ENCODE assay signal across 8 cellular contexts in the genomic region with DNA sequence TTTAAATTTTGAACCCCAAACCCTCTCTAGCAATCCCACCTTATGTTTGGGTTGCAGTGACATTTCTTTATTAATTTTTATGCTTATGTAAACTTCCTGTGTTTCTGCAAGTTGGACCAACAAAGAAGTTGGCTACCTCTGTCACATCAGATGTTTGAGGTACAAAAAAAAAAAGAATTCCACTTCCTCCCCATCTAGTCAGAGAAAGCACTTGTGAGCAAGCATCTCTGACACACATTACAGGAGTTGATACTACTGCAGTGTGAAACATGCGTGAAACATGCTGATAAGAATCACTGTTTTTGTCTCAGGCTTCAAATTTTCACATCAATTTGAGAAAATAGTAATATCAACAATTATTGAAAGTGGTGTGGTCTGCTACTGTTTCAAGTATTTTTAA. TPM values are rescaled to one million over a fixed set of nuclear protein-coding genes. Genes with fewer than 3 reads are reported as not detected.
A peak's percentile ranks its signal among the peaks of the same experiment; 100 is the strongest.
DNase-seq lines count a peak whose midpoint lies in the region; ATAC-seq, FAIRE-seq and TF ChIP-seq lines count a peak whose summit lies in the region.

No MANE protein-coding gene starts in this region.

- H3K27me3 Mint-ChIP-seq in CD4-positive, alpha-beta memory T cell, result no peaks in the 10 kb centered on the region
- no peaks in the 10 kb centered on the region for H3K27me3 Mint-ChIP-seq in naive B cell

- peak overlapping the region in 1 of 2 donors; percentile 77 for H3K4me3 ChIP-seq in CD4-positive, alpha-beta memory T cell (ENCODE audit: low read length in 2 of 2)
- H3K4me3 ChIP-seq in HUES48 (ENCODE audit: low read depth, low read length) (peak overlapping the region; percentile 71), brain microvascular endothelial cell (ENCODE audit: low read depth, low read length) (peak overlapping the region; percentile 73), upper lobe of right lung (no peak overlapping the region)

- H3K27me3 ChIP-seq in CD4-positive, alpha-beta memory T cell (ENCODE audit: insufficient read depth, low read length), result no peaks in the 10 kb centered on the region
- peaks cover 6% of the 10 kb centered on the region; the same call in 1 of the 2 replicates for H3K27me3 ChIP-seq in HUES48 (ENCODE audit: control insufficient read depth, insufficient read depth, low read length)
- H3K27me3 ChIP-seq in brain microvascular endothelial cell (replicated peaks), result no peaks in the 10 kb centered on the region
- H3K27me3 ChIP-seq in upper lobe of right lung, result no peaks in the 10 kb centered on the region

- in situ Hi-C loops in brain microvascular endothelial cell (cut with HindIII; ENCODE audit: low pct_ligation_motif_present, low sequenced_read_pairs), result no loop called here

- POLR2A ChIA-PET in CD4-positive, alpha-beta memory T cell (lab: Charles Lee; ENCODE audit: partially characterized antibody), result interaction anchor here (1.1 to 2.7 kb wide), 11 partner anchors 7 to 113 kb away, joined by 4 to 28 read pairs (median 7); a partner anchor contains a TSS

- H3K36me3 ChIP-seq in CD4-positive, alpha-beta memory T cell (ENCODE audit: insufficient read depth, low read length), result peaks cover 2% of the 10 kb centered on the region
- H3K36me3 ChIP-seq in HUES48 (ENCODE audit: control insufficient read depth, insufficient read depth, low read length), result peaks cover 7% of the 10 kb centered on the region
- peaks cover 4% of the 10 kb centered on the region for H3K36me3 ChIP-seq in brain microvascular endothelial cell (replicated peaks)
- peaks cover 9% of the 10 kb centered on the region for H3K36me3 ChIP-seq in upper lobe of right lung

- FAIRE-seq in HTR-8/SVneo (lab: Jason Lieb, UNC), result no peak

- H3K9me3 ChIP-seq in CD4-positive, alpha-beta memory T cell (ENCODE audit: control insufficient read depth in 1 of 2, low read length in 2 of 2), result no peaks in the 10 kb centered on the region
- H3K9me3 ChIP-seq in HUES48 (ENCODE audit: control insufficient read depth, insufficient read depth, low read length) (no peaks in the 10 kb centered on the region), upper lobe of right lung (no peaks in the 10 kb centered on the region)

- peak overlapping the region; percentile 89 to 96 (median 94) for H3K4me3 Mint-ChIP-seq in CD4-positive, alpha-beta memory T cell
- H3K4me3 Mint-ChIP-seq in naive B cell, result peak overlapping the region; percentile 88 to 95 (median 90)

- CTCF ChIA-PET in CD4-positive, alpha-beta memory T cell (lab: Charles Lee; ENCODE audit: partially characterized antibody), result interaction anchor here (1.4 kb wide), 2 partner anchors 67 to 92 kb away, joined by 3 to 5 read pairs; a partner anchor contains a TSS

- H3K9ac ChIP-seq in HUES48 (ENCODE audit: low read depth, low read length), result no peak overlapping the region

- ATAC-seq in naive B cell (ENCODE audit: low read depth in 2 of 2) (no peak), GM21576 (IDR thresholded peaks at IDR 0.05; ENCODE audit: unreplicated experiment) (no peak), upper lobe of right lung (no peak)

- intact Hi-C loops in CD4-positive, alpha-beta memory T cell (cut with micrococcal nuclease), result no loop called here
- intact Hi-C loops in upper lobe of right lung (cut with DNase I), result no loop called here

- H3K27ac Mint-ChIP-seq in CD4-positive, alpha-beta memory T cell, result peak overlapping the region; percentile 96 to 99 (median 98)
- peak overlapping the region; percentile 79 to 96 (median 94) for H3K27ac Mint-ChIP-seq in naive B cell

- no peaks in the 10 kb centered on the region for H3K9me3 Mint-ChIP-seq in CD4-positive, alpha-beta memory T cell
- H3K9me3 Mint-ChIP-seq in naive B cell, result no peaks in the 10 kb centered on the region

- H3K4me1 ChIP-seq in CD4-positive, alpha-beta memory T cell (ENCODE audit: insufficient read depth, low read length), result peaks cover 36% of the 10 kb centered on the region
- peaks cover 23% of the 10 kb centered on the region; the same call in 1 of the 2 replicates for H3K4me1 ChIP-seq in HUES48 (ENCODE audit: control insufficient read depth, insufficient read depth, low read length)
- peaks cover 23% of the 10 kb centered on the region for H3K4me1 ChIP-seq in upper lobe of right lung

- peaks cover 27 to 55% (median 37%) of the 10 kb centered on the region in 4 donors for H3K4me1 Mint-ChIP-seq in CD4-positive, alpha-beta memory T cell
- peaks cover 18 to 26% (median 25%) of the 10 kb centered on the region in 3 donors for H3K4me1 Mint-ChIP-seq in naive B cell

- peaks cover 0 to 26% of the 10 kb centered on the region in 2 donors for H3K36me3 Mint-ChIP-seq in CD4-positive, alpha-beta memory T cell
- H3K36me3 Mint-ChIP-seq in naive B cell, result no peaks in the 10 kb centered on the region

- TF ChIP-seq CTCF in brain microvascular endothelial cell (IDR thresholded peaks at IDR 0.05; ENCODE audit: low read depth, low read length, missing control alignments), result no peak
- TF ChIP-seq CTCF in upper lobe of right lung (IDR thresholded peaks at IDR 0.05), result no peak

- DNase-seq in CD4-positive, alpha-beta memory T cell, result peak; percentile 60 to 71 (median 61)
- DNase-seq in brain microvascular endothelial cell (no peak), naive B cell (peak; percentile 27), NCI-H774 (lab: John Stamatoyannopoulos, UW) (no peak), upper lobe of right lung (no peak), HTR-8/SVneo (ENCODE audit: insufficient read length, low spot score) (no peak)

- peak overlapping the region; percentile 84 for H3K27ac ChIP-seq in CD4-positive, alpha-beta memory T cell (ENCODE audit: low read depth, low read length)
- no peak overlapping the region for H3K27ac ChIP-seq in HUES48 (ENCODE audit: low read depth, low read length)
- peak overlapping the region; percentile 97 for H3K27ac ChIP-seq in brain microvascular endothelial cell
- H3K27ac ChIP-seq in upper lobe of right lung, result no peak overlapping the region

RNA-seq across cellular contexts. Expression of a gene that starts 1.3 kb away (rescaled TPM):
- total RNA-seq in CD4-positive, alpha-beta memory T cell, result not detected
- polyA plus RNA-seq in CD4-positive, alpha-beta memory T cell, result not detected
- not detected for polyA plus RNA-seq in naive B cell (ENCODE audit: low read depth in 6 of 6)
- not detected for total RNA-seq in upper lobe of right lung

RNA-seq across cellular contexts. Expression of a gene that starts 47.2 kb away (rescaled TPM):
- 100 to 1,000 TPM; 153 to 160 TPM for total RNA-seq in CD4-positive, alpha-beta memory T cell
- 10 to 100 TPM; 13.4 to 25.1 TPM for polyA plus RNA-seq in CD4-positive, alpha-beta memory T cell
- polyA plus RNA-seq in naive B cell (ENCODE audit: low read depth in 6 of 6), result 1 to 10 TPM; 2.5 to 7.2 (median 4.9) TPM
- total RNA-seq in upper lobe of right lung, result 35.5 TPM

RNA-seq across cellular contexts. Expression of a gene that starts 47.3 kb away (rescaled TPM):
- 10 to 100 TPM; 40.2 TPM for total RNA-seq in CD4-positive, alpha-beta memory T cell
- 100 to 1,000 TPM in 1 of 2 donors, 10 to 100 TPM in 1; 85.5 to 142 TPM for polyA plus RNA-seq in CD4-positive, alpha-beta memory T cell
- polyA plus RNA-seq in naive B cell (ENCODE audit: low read depth in 6 of 6), result 100 to 1,000 TPM in 1 of 6 donors, 10 to 100 TPM in 5; 62.0 to 113 (median 75.0) TPM
- 46.9 TPM for total RNA-seq in upper lobe of right lung

Comparison
In these comparisons a context has a peak if more than half of its experiments do, and no peak if none do; other contexts are left out.
1. DNase-seq: peak in CD4-positive, alpha-beta memory T cell (5 of 5) and naive B cell (single experiment); none in brain microvascular endothelial cell (single experiment), NCI-H774 (single experiment), upper lobe of right lung (single experiment) and HTR-8/SVneo (single experiment).
2. H3K27ac ChIP-seq: peak in CD4-positive, alpha-beta memory T cell (single experiment) and brain microvascular endothelial cell (single experiment); none in HUES48 (single experiment) and upper lobe of right lung (single experiment).